Comparison of ENCODE assay signal across 21 cellular contexts in genomic region chr13:40456979-40457553, GRCh38.
"Had no signal": no experiment of that assay in that cellular context is flagged by ENCODE, and none has a peak within 500 bp of the region (broad histone marks: within the 10 kb centered on the region; RNA-seq: fewer than 3 reads in every experiment).

No MANE protein-coding gene starts in this region.

- H3K27ac Mint-ChIP-seq: activated CD4-positive, alpha-beta memory T cell treated with anti-CD3 and anti-CD28 coated beads, Interleukin-2, amount 10 ng/mL, durations not matched to agents 7 days and 5 days; activated CD4-positive, alpha-beta T cell treated with anti-CD3 and anti-CD28 coated beads for 36 hours; activated naive CD4-positive, alpha-beta T cell treated with anti-CD3 and anti-CD28 coated beads, Interleukin-2, amount 50 U/mL, for 72 hours; T-cell had no signal

- H3K4me1 Mint-ChIP-seq: activated CD4-positive, alpha-beta memory T cell treated with anti-CD3 and anti-CD28 coated beads, Interleukin-2, amount 10 ng/mL, durations not matched to agents 7 days and 5 days had no signal

- DNase-seq: activated CD4-positive, alpha-beta memory T cell treated with anti-CD3 and anti-CD28 coated beads, Interleukin-2, amount 10 ng/mL, durations not matched to agents 7 days and 5 days; activated CD4-positive, alpha-beta T cell treated with anti-CD3 and anti-CD28 coated beads for 36 hours; activated CD4-positive, alpha-beta T cell treated with anti-CD3 and anti-CD28 coated beads, Interleukin-2, amount 50 U/mL, for 1 hour; activated T-cell treated with anti-CD3 and anti-CD28 coated beads, Interleukin-2, amount 50 U/mL, for 1 hour; brain microvascular endothelial cell; Karpas-422; MM.1S; NCI-H146; NCI-H187 treated with DMSO at 0.1 percent for 48 hours; NCI-H2081 treated with DMSO at 0.1 percent for 48 hours; RPMI8226; T-cell; T-helper 2 cell; T1000 had no signal

- H3K27ac ChIP-seq: brain microvascular endothelial cell, cardiac muscle cell, SK-N-MC, VCaP had no signal

- H3K27me3 Mint-ChIP-seq: activated CD4-positive, alpha-beta memory T cell treated with anti-CD3 and anti-CD28 coated beads, Interleukin-2, amount 10 ng/mL, durations not matched to agents 7 days and 5 days; activated CD4-positive, alpha-beta T cell treated with anti-CD3 and anti-CD28 coated beads for 36 hours; T-cell had no signal

- H3K4me3 ChIP-seq: cardiac muscle cell, K562, SK-N-MC had no signal

- H3K4me3 Mint-ChIP-seq: activated CD4-positive, alpha-beta memory T cell treated with anti-CD3 and anti-CD28 coated beads, Interleukin-2, amount 10 ng/mL, durations not matched to agents 7 days and 5 days; activated CD4-positive, alpha-beta T cell treated with anti-CD3 and anti-CD28 coated beads for 36 hours; T-cell had no signal

- ATAC-seq: activated CD4-positive, alpha-beta T cell treated with anti-CD3 and anti-CD28 coated beads for 36 hours; K562; Panc1; Right ventricle myocardium inferior; T-cell had no signal

- H3K36me3 Mint-ChIP-seq: activated naive CD4-positive, alpha-beta T cell treated with anti-CD3 and anti-CD28 coated beads, Interleukin-2, amount 50 U/mL, for 72 hours; T-cell had no signal

- H3K9me3 Mint-ChIP-seq: activated CD4-positive, alpha-beta memory T cell treated with anti-CD3 and anti-CD28 coated beads, Interleukin-2, amount 10 ng/mL, durations not matched to agents 7 days and 5 days; activated naive CD4-positive, alpha-beta T cell treated with anti-CD3 and anti-CD28 coated beads, Interleukin-2, amount 50 U/mL, for 72 hours; T-cell had no signal

- H3K27me3 ChIP-seq: brain microvascular endothelial cell, cardiac muscle cell had no signal

- H3K36me3 ChIP-seq: brain microvascular endothelial cell, cardiac muscle cell had no signal
